1 cellular context compared by ENCODE assay signal in the genomic region with DNA sequence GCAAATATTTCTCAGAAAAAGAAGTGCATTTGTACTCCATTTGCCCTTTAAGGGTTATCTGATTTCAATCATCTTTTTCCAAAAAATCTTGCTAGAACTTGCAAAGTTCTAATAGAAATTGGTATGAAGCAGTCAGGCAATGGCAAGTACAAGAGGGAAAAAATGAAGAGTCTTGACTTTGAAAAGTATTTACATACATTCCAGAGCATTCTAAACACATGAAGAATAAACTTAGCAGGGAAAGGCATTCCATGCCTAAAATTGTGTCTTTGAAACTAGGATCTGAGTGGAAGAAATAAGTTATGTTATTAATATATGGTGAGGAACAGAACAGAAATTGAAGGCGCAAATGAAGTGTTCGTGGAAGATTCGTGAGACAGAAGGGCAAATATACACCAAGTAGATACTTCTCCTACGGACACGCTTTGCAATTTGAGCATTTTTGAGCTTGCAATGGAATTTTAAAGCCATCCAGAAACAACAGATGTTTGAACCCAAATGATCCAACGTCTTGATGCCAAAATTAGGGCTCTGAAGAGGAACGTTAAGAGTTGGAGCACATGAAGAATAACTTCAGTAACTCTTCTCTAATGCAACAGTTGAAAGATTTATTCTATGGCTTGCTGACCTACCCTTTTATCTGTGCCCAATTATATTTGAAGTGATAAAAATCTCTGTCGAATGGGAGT.
TF ChIP-seq lines count a peak whose summit lies in the region.

No MANE protein-coding gene starts in this region.

TF ChIP-seq in GM23338, 12 proteins besides CTCF, POLR2A, EP300 and RAD21:
- TF ChIP-seq, protein P1, sequence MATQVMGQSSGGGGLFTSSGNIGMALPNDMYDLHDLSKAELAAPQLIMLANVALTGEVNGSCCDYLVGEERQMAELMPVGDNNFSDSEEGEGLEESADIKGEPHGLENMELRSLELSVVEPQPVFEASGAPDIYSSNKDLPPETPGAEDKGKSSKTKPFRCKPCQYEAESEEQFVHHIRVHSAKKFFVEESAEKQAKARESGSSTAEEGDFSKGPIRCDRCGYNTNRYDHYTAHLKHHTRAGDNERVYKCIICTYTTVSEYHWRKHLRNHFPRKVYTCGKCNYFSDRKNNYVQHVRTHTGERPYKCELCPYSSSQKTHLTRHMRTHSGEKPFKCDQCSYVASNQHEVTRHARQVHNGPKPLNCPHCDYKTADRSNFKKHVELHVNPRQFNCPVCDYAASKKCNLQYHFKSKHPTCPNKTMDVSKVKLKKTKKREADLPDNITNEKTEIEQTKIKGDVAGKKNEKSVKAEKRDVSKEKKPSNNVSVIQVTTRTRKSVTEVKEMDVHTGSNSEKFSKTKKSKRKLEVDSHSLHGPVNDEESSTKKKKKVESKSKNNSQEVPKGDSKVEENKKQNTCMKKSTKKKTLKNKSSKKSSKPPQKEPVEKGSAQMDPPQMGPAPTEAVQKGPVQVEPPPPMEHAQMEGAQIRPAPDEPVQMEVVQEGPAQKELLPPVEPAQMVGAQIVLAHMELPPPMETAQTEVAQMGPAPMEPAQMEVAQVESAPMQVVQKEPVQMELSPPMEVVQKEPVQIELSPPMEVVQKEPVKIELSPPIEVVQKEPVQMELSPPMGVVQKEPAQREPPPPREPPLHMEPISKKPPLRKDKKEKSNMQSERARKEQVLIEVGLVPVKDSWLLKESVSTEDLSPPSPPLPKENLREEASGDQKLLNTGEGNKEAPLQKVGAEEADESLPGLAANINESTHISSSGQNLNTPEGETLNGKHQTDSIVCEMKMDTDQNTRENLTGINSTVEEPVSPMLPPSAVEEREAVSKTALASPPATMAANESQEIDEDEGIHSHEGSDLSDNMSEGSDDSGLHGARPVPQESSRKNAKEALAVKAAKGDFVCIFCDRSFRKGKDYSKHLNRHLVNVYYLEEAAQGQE (IDR thresholded peaks at IDR 0.05; ENCODE audit: unreplicated experiment): no peak
- no peak for TF ChIP-seq EZH2phosphoT487 (IDR thresholded peaks at IDR 0.05; ENCODE audit: unreplicated experiment)
- TF ChIP-seq STAT1 (IDR thresholded peaks at IDR 0.05; ENCODE audit: unreplicated experiment): no peak
- no peak for TF ChIP-seq ZNF331 (CRISPR knock-in tag; IDR thresholded peaks at IDR 0.05; ENCODE audit: low read depth)
- no peak for TF ChIP-seq CREB1 (CRISPR knock-in tag; IDR thresholded peaks at IDR 0.05; ENCODE audit: low read depth)
- no peak for TF ChIP-seq ZNF114 (CRISPR knock-in tag; IDR thresholded peaks at IDR 0.05)
- TF ChIP-seq POLR2AphosphoS5 (IDR thresholded peaks at IDR 0.05; ENCODE audit: low read depth): no peak
- TF ChIP-seq EZH2 (IDR thresholded peaks at IDR 0.05; ENCODE audit: low read depth, unreplicated experiment): no peak
- TF ChIP-seq, protein P2, sequence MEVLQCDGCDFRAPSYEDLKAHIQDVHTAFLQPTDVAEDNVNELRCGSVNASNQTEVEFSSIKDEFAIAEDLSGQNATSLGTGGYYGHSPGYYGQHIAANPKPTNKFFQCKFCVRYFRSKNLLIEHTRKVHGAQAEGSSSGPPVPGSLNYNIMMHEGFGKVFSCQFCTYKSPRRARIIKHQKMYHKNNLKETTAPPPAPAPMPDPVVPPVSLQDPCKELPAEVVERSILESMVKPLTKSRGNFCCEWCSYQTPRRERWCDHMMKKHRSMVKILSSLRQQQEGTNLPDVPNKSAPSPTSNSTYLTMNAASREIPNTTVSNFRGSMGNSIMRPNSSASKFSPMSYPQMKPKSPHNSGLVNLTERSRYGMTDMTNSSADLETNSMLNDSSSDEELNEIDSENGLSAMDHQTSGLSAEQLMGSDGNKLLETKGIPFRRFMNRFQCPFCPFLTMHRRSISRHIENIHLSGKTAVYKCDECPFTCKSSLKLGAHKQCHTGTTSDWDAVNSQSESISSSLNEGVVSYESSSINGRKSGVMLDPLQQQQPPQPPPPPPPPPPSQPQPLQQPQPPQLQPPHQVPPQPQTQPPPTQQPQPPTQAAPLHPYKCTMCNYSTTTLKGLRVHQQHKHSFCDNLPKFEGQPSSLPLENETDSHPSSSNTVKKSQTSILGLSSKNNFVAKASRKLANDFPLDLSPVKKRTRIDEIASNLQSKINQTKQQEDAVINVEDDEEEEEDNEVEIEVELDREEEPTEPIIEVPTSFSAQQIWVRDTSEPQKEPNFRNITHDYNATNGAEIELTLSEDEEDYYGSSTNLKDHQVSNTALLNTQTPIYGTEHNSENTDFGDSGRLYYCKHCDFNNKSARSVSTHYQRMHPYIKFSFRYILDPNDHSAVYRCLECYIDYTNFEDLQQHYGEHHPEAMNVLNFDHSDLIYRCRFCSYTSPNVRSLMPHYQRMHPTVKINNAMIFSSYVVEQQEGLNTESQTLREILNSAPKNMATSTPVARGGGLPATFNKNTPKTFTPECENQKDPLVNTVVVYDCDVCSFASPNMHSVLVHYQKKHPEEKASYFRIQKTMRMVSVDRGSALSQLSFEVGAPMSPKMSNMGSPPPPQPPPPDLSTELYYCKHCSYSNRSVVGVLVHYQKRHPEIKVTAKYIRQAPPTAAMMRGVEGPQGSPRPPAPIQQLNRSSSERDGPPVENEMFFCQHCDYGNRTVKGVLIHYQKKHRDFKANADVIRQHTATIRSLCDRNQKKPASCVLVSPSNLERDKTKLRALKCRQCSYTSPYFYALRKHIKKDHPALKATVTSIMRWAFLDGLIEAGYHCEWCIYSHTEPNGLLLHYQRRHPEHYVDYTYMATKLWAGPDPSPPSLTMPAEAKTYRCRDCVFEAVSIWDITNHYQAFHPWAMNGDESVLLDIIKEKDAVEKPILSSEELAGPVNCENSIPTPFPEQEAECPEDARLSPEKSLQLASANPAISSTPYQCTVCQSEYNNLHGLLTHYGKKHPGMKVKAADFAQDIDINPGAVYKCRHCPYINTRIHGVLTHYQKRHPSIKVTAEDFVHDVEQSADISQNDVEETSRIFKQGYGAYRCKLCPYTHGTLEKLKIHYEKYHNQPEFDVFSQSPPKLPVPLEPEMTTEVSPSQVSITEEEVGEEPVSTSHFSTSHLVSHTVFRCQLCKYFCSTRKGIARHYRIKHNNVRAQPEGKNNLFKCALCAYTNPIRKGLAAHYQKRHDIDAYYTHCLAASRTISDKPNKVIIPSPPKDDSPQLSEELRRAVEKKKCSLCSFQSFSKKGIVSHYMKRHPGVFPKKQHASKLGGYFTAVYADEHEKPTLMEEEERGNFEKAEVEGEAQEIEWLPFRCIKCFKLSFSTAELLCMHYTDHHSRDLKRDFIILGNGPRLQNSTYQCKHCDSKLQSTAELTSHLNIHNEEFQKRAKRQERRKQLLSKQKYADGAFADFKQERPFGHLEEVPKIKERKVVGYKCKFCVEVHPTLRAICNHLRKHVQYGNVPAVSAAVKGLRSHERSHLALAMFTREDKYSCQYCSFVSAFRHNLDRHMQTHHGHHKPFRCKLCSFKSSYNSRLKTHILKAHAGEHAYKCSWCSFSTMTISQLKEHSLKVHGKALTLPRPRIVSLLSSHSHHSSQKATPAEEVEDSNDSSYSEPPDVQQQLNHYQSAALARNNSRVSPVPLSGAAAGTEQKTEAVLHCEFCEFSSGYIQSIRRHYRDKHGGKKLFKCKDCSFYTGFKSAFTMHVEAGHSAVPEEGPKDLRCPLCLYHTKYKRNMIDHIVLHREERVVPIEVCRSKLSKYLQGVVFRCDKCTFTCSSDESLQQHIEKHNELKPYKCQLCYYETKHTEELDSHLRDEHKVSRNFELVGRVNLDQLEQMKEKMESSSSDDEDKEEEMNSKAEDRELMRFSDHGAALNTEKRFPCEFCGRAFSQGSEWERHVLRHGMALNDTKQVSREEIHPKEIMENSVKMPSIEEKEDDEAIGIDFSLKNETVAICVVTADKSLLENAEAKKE (CRISPR knock-in tag; IDR thresholded peaks at IDR 0.05): no peak
- no peak for TF ChIP-seq JUNB (IDR thresholded peaks at IDR 0.05; ENCODE audit: unreplicated experiment)
- TF ChIP-seq, protein P3, sequence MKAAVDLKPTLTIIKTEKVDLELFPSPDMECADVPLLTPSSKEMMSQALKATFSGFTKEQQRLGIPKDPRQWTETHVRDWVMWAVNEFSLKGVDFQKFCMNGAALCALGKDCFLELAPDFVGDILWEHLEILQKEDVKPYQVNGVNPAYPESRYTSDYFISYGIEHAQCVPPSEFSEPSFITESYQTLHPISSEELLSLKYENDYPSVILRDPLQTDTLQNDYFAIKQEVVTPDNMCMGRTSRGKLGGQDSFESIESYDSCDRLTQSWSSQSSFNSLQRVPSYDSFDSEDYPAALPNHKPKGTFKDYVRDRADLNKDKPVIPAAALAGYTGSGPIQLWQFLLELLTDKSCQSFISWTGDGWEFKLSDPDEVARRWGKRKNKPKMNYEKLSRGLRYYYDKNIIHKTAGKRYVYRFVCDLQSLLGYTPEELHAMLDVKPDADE (IDR thresholded peaks at IDR 0.05): no peak
- TF ChIP-seq NANOG (IDR thresholded peaks at IDR 0.05; ENCODE audit: borderline replicate concordance): no peak
TF ChIP-seq in GM23338: peak in this region for 0.
